In the genomic region with DNA sequence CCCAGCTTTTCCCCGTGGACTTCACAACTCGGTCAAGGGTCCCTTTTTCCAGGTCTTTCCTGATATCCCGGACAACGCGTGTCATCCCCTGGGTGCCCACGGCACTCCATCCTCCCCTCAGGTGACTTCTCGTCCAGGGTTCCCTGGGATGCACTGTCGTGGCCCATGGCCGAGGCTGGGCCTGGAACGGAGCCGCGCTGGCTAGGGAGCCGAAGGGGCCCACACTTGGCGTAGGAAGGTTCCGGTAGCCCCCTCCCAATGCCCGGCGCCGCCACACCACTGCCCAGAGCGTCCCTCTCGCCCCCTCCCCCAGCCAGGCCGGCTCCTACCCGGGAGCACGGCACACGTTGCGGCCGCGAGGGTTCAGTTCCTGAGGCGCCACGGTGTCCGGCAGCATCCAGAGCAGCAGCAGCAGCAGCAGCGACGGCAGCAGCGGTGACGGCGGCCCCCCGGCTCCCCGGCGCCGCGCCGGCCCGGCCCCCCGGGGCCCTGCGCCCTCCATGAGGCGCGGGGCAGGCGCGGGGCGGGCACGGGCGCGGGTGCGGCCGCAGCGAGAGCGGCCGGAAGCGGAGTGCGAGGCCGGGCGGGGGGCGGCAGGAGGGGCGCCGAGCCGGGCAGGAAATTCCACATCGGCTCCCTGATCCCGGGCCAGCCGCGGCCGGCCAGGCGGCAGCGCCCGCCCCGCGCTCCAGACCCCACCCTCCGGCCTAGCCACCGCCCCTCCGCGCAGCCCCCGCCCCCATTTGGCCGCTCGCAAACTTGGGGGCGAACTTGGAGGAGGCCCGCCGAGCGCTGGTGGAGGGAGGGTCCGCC, we compare ENCODE assay signal across 8 cellular contexts. TPM values are rescaled to one million over a fixed set of nuclear protein-coding genes. Genes with fewer than 3 reads are reported as not detected.
DNase-seq lines count a peak whose midpoint lies in the region; ATAC-seq and TF ChIP-seq lines count a peak whose summit lies in the region.

A gene with protein sequence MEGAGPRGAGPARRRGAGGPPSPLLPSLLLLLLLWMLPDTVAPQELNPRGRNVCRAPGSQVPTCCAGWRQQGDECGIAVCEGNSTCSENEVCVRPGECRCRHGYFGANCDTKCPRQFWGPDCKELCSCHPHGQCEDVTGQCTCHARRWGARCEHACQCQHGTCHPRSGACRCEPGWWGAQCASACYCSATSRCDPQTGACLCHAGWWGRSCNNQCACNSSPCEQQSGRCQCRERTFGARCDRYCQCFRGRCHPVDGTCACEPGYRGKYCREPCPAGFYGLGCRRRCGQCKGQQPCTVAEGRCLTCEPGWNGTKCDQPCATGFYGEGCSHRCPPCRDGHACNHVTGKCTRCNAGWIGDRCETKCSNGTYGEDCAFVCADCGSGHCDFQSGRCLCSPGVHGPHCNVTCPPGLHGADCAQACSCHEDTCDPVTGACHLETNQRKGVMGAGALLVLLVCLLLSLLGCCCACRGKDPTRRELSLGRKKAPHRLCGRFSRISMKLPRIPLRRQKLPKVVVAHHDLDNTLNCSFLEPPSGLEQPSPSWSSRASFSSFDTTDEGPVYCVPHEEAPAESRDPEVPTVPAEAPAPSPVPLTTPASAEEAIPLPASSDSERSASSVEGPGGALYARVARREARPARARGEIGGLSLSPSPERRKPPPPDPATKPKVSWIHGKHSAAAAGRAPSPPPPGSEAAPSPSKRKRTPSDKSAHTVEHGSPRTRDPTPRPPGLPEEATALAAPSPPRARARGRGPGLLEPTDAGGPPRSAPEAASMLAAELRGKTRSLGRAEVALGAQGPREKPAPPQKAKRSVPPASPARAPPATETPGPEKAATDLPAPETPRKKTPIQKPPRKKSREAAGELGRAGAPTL (minus strand): TSS at position 573 of the 813 bp plus-strand sequence. CDS start 71 bp downstream, at position 502.

- H3K27me3 Mint-ChIP-seq in T-helper 1 cell treated with Interleukin-12 subunit alpha and Interleukin-12 subunit beta and Interleukin-4 antibody, amounts not matched to agents 30 μg/mL and 1 μg/mL, for 36 hours (ENCODE audit: low read depth): peaks cover 60% of the 10 kb centered on the region
- peaks cover 50% of the 10 kb centered on the region for H3K27me3 Mint-ChIP-seq in activated CD4-positive, alpha-beta memory T cell treated with anti-CD3 and anti-CD28 coated beads, Interleukin-2, amount 10 ng/mL, durations not matched to agents 7 days and 5 days

- peaks cover 6% of the 10 kb centered on the region for H3K4me1 ChIP-seq in prostate gland (replicated peaks)

- no peaks in the 10 kb centered on the region for H3K36me3 ChIP-seq in prostate gland

- no peaks in the 10 kb centered on the region for H3K36me3 Mint-ChIP-seq in T-helper 1 cell treated with Interleukin-12 subunit alpha and Interleukin-12 subunit beta and Interleukin-4 antibody, amounts not matched to agents 30 μg/mL and 1 μg/mL, for 36 hours (ENCODE audit: low read depth)
- H3K36me3 Mint-ChIP-seq in activated CD4-positive, alpha-beta memory T cell treated with anti-CD3 and anti-CD28 coated beads, Interleukin-2, amount 10 ng/mL, durations not matched to agents 7 days and 5 days (ENCODE audit: low read depth): peaks cover 3% of the 10 kb centered on the region

- H3K4me3 Mint-ChIP-seq in T-helper 1 cell treated with Interleukin-12 subunit alpha and Interleukin-12 subunit beta and Interleukin-4 antibody, amounts not matched to agents 30 μg/mL and 1 μg/mL, for 36 hours: peak within 1 kb of the TSS; percentile 52
- H3K4me3 Mint-ChIP-seq in activated CD4-positive, alpha-beta memory T cell treated with anti-CD3 and anti-CD28 coated beads, Interleukin-2, amount 10 ng/mL, durations not matched to agents 7 days and 5 days: peak within 1 kb of the TSS; percentile 25

- H3K9me3 ChIP-seq in prostate gland: no peaks in the 10 kb centered on the region

- ATAC-seq in left cardiac atrium: peak; percentile 75 to 79
- ATAC-seq in HG03378 (IDR thresholded peaks at IDR 0.05; ENCODE audit: unreplicated experiment): no peak
- ATAC-seq in HG02588 (IDR thresholded peaks at IDR 0.05; ENCODE audit: unreplicated experiment): no peak

- WGBS in prostate gland: 2% methylated on average over 48 of the region's 87 CpGs

- no peaks in the 10 kb centered on the region for H3K9me3 Mint-ChIP-seq in T-helper 1 cell treated with Interleukin-12 subunit alpha and Interleukin-12 subunit beta and Interleukin-4 antibody, amounts not matched to agents 30 μg/mL and 1 μg/mL, for 36 hours
- no peaks in the 10 kb centered on the region for H3K9me3 Mint-ChIP-seq in activated CD4-positive, alpha-beta memory T cell treated with anti-CD3 and anti-CD28 coated beads, Interleukin-2, amount 10 ng/mL, durations not matched to agents 7 days and 5 days

- CTCF ChIA-PET in activated CD4-positive, alpha-beta memory T cell treated with anti-CD3 and anti-CD28 coated beads, Interleukin-2, amount 10 ng/mL, durations not matched to agents 7 days and 5 days (lab: Charles Lee): no interaction called here

- H3K27ac Mint-ChIP-seq in T-helper 1 cell treated with Interleukin-12 subunit alpha and Interleukin-12 subunit beta and Interleukin-4 antibody, amounts not matched to agents 30 μg/mL and 1 μg/mL, for 36 hours: peak within 1 kb of the TSS; percentile 42
- H3K27ac Mint-ChIP-seq in activated CD4-positive, alpha-beta memory T cell treated with anti-CD3 and anti-CD28 coated beads, Interleukin-2, amount 10 ng/mL, durations not matched to agents 7 days and 5 days: no peak within 1 kb of the TSS

- POLR2A ChIA-PET in activated CD4-positive, alpha-beta memory T cell treated with anti-CD3 and anti-CD28 coated beads, Interleukin-2, amount 10 ng/mL, durations not matched to agents 7 days and 5 days (lab: Charles Lee): no interaction called here

- intact Hi-C loops in left cardiac atrium (cut with DNase I) (loop anchor here in 1 of 2 donors (10.0 kb wide), 1 partner anchor 57 kb away; a partner anchor contains a TSS), prostate gland (cut with DNase I) (loop anchor here (5.0 to 10.0 kb wide), 2 partner anchors 60 to 117 kb away; a partner anchor contains a TSS)

- H3K4me3 ChIP-seq in prostate gland: peak within 1 kb of the TSS; percentile 41 to 55

- no peak for TF ChIP-seq CTCF in prostate gland (IDR thresholded peaks at IDR 0.05)

- no peak for TF ChIP-seq POLR2A in prostate gland (IDR thresholded peaks at IDR 0.05)

- H3K4me1 Mint-ChIP-seq in T-helper 1 cell treated with Interleukin-12 subunit alpha and Interleukin-12 subunit beta and Interleukin-4 antibody, amounts not matched to agents 30 μg/mL and 1 μg/mL, for 36 hours (ENCODE audit: low read depth): peaks cover 8% of the 10 kb centered on the region
- peaks cover 11% of the 10 kb centered on the region for H3K4me1 Mint-ChIP-seq in activated CD4-positive, alpha-beta memory T cell treated with anti-CD3 and anti-CD28 coated beads, Interleukin-2, amount 10 ng/mL, durations not matched to agents 7 days and 5 days

- H3K27ac ChIP-seq in prostate gland: peak within 1 kb of the TSS; percentile 79 to 82

- H3K27me3 ChIP-seq in prostate gland (replicated peaks; ENCODE audit: insufficient read depth): no peaks in the 10 kb centered on the region

- DNase-seq in T-helper 1 cell (no peak), left cardiac atrium (peak; percentile 78), prostate gland (ENCODE audit: low spot score) (no peak), GF-D8 (lab: John Stamatoyannopoulos, UW) (no peak)
- no peak for DNase-seq in activated CD4-positive, alpha-beta memory T cell treated with anti-CD3 and anti-CD28 coated beads, Interleukin-2, amount 10 ng/mL, durations not matched to agents 7 days and 5 days

RNA-seq across cellular contexts. Expression of the gene that starts here (rescaled TPM):
- total RNA-seq in activated CD4-positive, alpha-beta memory T cell treated with anti-CD3 and anti-CD28 coated beads, Interleukin-2, amount 10 ng/mL, durations not matched to agents 7 days and 5 days: 1 to 10 TPM; 1.1 to 1.2 TPM
- total RNA-seq in left cardiac atrium (1 to 10 TPM; 3.2 to 8.3 TPM), prostate gland (10 to 100 TPM; 12.8 to 28.6 TPM)

Comparison
In these comparisons a context has a peak if more than half of its experiments do, and no peak if none do; other contexts are left out.
1. ATAC-seq: peak in left cardiac atrium (2 of 2); none in HG03378 (single experiment) and HG02588 (single experiment).